9 cellular contexts compared by ENCODE assay signal in the genomic region with DNA sequence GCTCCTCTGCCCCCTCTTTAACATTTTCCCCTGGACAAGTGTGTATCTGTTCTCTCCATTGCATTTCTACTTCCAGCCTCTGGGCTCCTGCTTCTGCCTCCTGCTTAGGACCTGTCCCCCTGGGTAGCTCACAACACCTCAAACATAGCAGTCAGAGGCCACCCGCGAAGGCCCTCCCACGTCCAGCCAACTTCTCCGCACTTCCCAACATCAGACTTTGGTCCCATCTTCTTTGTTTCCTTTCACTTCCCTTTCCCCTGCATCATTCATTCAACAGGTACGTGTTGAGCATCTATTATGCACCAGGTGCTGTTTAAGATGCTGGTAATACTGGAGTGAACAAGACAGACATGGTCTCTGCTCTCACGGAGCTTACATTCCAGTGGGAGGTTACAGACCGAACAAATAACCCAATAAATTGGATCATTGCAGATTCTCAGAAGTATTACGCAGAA. TPM values are rescaled to one million over a fixed set of nuclear protein-coding genes. Genes with fewer than 3 reads are reported as not detected.
DNase-seq lines count a peak whose midpoint lies in the region; ATAC-seq and TF ChIP-seq lines count a peak whose summit lies in the region.
"Had no signal": no experiment of that assay in that cellular context is flagged by ENCODE, and none has a peak within 500 bp of the region (broad histone marks: within the 10 kb centered on the region; RNA-seq: fewer than 3 reads in every experiment).

No MANE protein-coding gene starts in this region.

- no TSS peak for BruUV-seq in A673 (replicated peaks; lab: Mats Ljungman, UMichigan)

- TF ChIP-seq CTCF in breast epithelium (IDR thresholded peaks at IDR 0.05) (no peak), A673 (conservative IDR thresholded peaks at IDR 0.05; ENCODE audit: low read depth, low read length) (no peak)

- peak overlapping the region; percentile 95 for H3K27ac ChIP-seq in BLaER1
- no peak overlapping the region for H3K27ac ChIP-seq in HUES6 (ENCODE audit: low read depth, low read length)
- peak overlapping the region; percentile 96 to 97 for H3K27ac ChIP-seq in breast epithelium
- H3K27ac ChIP-seq in mucosa of rectum (ENCODE audit: low read depth in 2 of 2, low read length in 2 of 2) = peak overlapping the region; percentile 98 to 100
- no peak overlapping the region for H3K27ac ChIP-seq in A673 (ENCODE audit: low read depth, low read length, poor library complexity, severe bottlenecking)

- peak overlapping the region; percentile 99 for H3K4me2 ChIP-seq in BLaER1

- no peaks in the 10 kb centered on the region for H4K20me1 ChIP-seq in BLaER1

- H3K27me3 ChIP-seq in BLaER1 (no peaks in the 10 kb centered on the region), HUES6 (ENCODE audit: control insufficient read depth, insufficient read depth, low read length) (no peaks in the 10 kb centered on the region), breast epithelium (no peaks in the 10 kb centered on the region), mucosa of rectum (ENCODE audit: control insufficient read depth in 2 of 2, insufficient read depth in 2 of 2, low read length in 2 of 2) (no peaks in the 10 kb centered on the region), A673 (replicated peaks; ENCODE audit: insufficient read depth, low read depth, low read length, poor library complexity) (no peaks in the 10 kb centered on the region)

- POLR2A ChIA-PET in A673 (lab: Charles Lee; ENCODE audit: low non-redundant PET) = interaction anchor here (0.8 kb wide), 2 partner anchors 12 to 18 kb away, joined by 3 read pairs; no protein-coding TSS in a partner anchor

- H3K4me1 ChIP-seq in BLaER1 = peaks cover 77% of the 10 kb centered on the region
- H3K4me1 ChIP-seq in HUES6 (ENCODE audit: control insufficient read depth, insufficient read depth, low read length) = peaks cover 35% of the 10 kb centered on the region
- H3K4me1 ChIP-seq in breast epithelium = peaks cover 14 to 22% of the 10 kb centered on the region in 2 donors
- peaks cover 49 to 52% of the 10 kb centered on the region in 2 donors for H3K4me1 ChIP-seq in mucosa of rectum (ENCODE audit: control insufficient read depth in 2 of 2, insufficient read depth in 2 of 2, low read length in 2 of 2)
- H3K4me1 ChIP-seq in A673 (ENCODE audit: insufficient read depth, low read length, poor library complexity, severe bottlenecking) = peaks cover 18% of the 10 kb centered on the region

- intact Hi-C loops in breast epithelium (cut with DNase I; ENCODE audit: low total_unique reads) (loop anchor here (2.0 to 10.0 kb wide), 2 partner anchors 56 to 168 kb away; no protein-coding TSS in a partner anchor), A673 (cut with micrococcal nuclease; ENCODE audit: unreplicated experiment) (no loop called here)

- H3K9ac ChIP-seq in BLaER1 (peak overlapping the region; percentile 95; the same call in 1 of the 2 replicates), HUES6 (ENCODE audit: low read length) (peak overlapping the region; percentile 57), mucosa of rectum (ENCODE audit: low read depth in 1 of 2, low read length in 2 of 2) (peak overlapping the region; percentile 63 to 96)

- TF ChIP-seq POLR2A in breast epithelium (IDR thresholded peaks at IDR 0.05) = no peak

- peak overlapping the region; percentile 82 for H3K4me3 ChIP-seq in BLaER1
- peak overlapping the region; percentile 84 for H3K4me3 ChIP-seq in HUES6 (ENCODE audit: low read depth, low read length)
- peak overlapping the region in 2 of 3 donors; percentile 55 to 80 for H3K4me3 ChIP-seq in breast epithelium
- H3K4me3 ChIP-seq in mucosa of rectum (ENCODE audit: low read length in 2 of 2) = peak overlapping the region; percentile 77 to 80
- no peak overlapping the region for H3K4me3 ChIP-seq in A673 (ENCODE audit: low read depth, low read length, poor library complexity, severe bottlenecking)

- DNase-seq in breast epithelium (ENCODE audit: low spot score in 2 of 2) (no peak), A673 (ENCODE audit: low spot score) (no peak), AG08396 (ENCODE audit: low spot score) (no peak)
- DNase-seq: head of caudate nucleus had no signal

- H3K36me3 ChIP-seq in BLaER1 (0 out of 2 replicates have a peak, but pooled peaks cover 11% of the 10 kb centered on the region), HUES6 (ENCODE audit: control insufficient read depth, insufficient read depth, low read length) (no peaks in the 10 kb centered on the region), breast epithelium (no peaks in the 10 kb centered on the region), mucosa of rectum (ENCODE audit: control insufficient read depth in 2 of 2, insufficient read depth in 2 of 2, low read length in 2 of 2) (no peaks in the 10 kb centered on the region), A673 (ENCODE audit: insufficient read depth, low read length, poor library complexity, severe bottlenecking) (peaks cover 8% of the 10 kb centered on the region)

- no peak for ATAC-seq in GM21528 (IDR thresholded peaks at IDR 0.05; ENCODE audit: low FRiP score, unreplicated experiment)
- ATAC-seq in GM19035 (IDR thresholded peaks at IDR 0.05; ENCODE audit: unreplicated experiment) = no peak

- H3K9me3 ChIP-seq in BLaER1 (no peaks in the 10 kb centered on the region), HUES6 (ENCODE audit: control insufficient read depth, insufficient read depth, low read depth, low read length) (no peaks in the 10 kb centered on the region), breast epithelium (no peaks in the 10 kb centered on the region), mucosa of rectum (ENCODE audit: control insufficient read depth in 2 of 2, low read length in 2 of 2) (no peaks in the 10 kb centered on the region), A673 (ENCODE audit: low read depth, low read length, poor library complexity, severe bottlenecking) (no peaks in the 10 kb centered on the region)

- CTCF ChIA-PET in A673 (lab: Charles Lee) = no interaction called here

RNA-seq across cellular contexts. Expression of gene C12orf57, which starts 3.1 kb away (rescaled TPM):
- 100 to 1,000 TPM; 515 to 824 (median 547) TPM for total RNA-seq in breast epithelium
- total RNA-seq in A673 (2021) = 226 and 260 TPM in 2 replicates

RNA-seq across cellular contexts. Expression of gene RNU7-1, which starts 3.3 kb away (rescaled TPM):
- total RNA-seq in breast epithelium (not detected), A673 (2021) (not detected in 2 replicates)

RNA-seq across cellular contexts. Expression of gene PTPN6, which starts 4.2 kb away (rescaled TPM):
- total RNA-seq in breast epithelium = 10 to 100 TPM; 14.7 to 28.0 (median 20.3) TPM
- 2.3 and 3.3 TPM in 2 replicates for total RNA-seq in A673 (2021)

RNA-seq across cellular contexts. Expression of gene ATN1, which starts 19.2 kb away (rescaled TPM):
- total RNA-seq in breast epithelium = 10 to 100 TPM; 57.9 to 96.4 (median 59.7) TPM
- total RNA-seq in A673 (2021) = 139 and 144 TPM in 2 replicates

RNA-seq across cellular contexts. Expression of gene PHB2, which starts 23.5 kb away (rescaled TPM):
- total RNA-seq in breast epithelium = 100 to 1,000 TPM; 194 to 237 (median 221) TPM
- total RNA-seq in A673 (2021) = 340 and 351 TPM in 2 replicates

Comparison
In these comparisons a context has a peak if more than half of its experiments do, and no peak if none do; other contexts are left out.
1. H3K27ac ChIP-seq: peak in BLaER1 (single experiment), breast epithelium (2 of 2) and mucosa of rectum (2 of 2); none in HUES6 (single experiment) and A673 (single experiment).
2. Peak in every context shown above with its lines, with median percentiles within 50 percentile points of each other: H3K9ac ChIP-seq.